21 cellular contexts compared by ENCODE assay signal in the genomic region with DNA sequence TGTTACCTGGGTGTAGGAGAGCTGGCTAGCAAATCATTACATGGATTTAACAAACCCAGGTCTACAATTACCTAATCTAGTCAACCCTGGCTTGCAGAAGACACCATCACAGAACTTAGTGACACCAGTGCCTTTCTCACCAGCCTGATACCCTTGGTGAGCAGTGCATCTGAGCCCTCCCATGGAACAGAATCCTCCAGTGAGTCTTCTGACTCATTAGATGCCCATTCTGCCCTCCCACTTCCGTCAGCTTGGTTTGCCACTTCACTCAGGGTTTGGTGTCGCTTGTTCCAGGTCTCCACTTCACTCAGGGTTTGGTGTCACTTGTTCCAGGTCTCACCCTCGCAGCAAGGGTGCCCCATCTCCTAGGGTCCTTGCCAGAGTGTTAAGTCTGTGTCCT.
"Had no signal": no experiment of that assay in that cellular context is flagged by ENCODE, and none has a peak within 500 bp of the region (broad histone marks: within the 10 kb centered on the region; RNA-seq: fewer than 3 reads in every experiment).

No MANE protein-coding gene starts in this region.

- ATAC-seq: foreskin keratinocyte; left cardiac atrium; sciatic nerve; stimulated activated naive B cell treated with anti-CD40 and anti-IgM and Interleukin-4, amounts not matched to agents 10 μg/mL and 1 μg/mL and 100 μg/mL, for 72 hours had no signal

- DNase-seq: effector CD4-positive, alpha-beta T cell; endodermal cell; erythroblast; foreskin keratinocyte; kidney; left cardiac atrium; mesendoderm; naive B cell; spleen; stimulated activated CD4-positive, alpha-beta T cell treated with anti-CD3 and anti-CD28 coated beads, Interleukin-15, amount 100 ng/mL, for 24 hours; stimulated activated CD4-positive, alpha-beta T cell treated with anti-CD3 and anti-CD28 coated beads, Interleukin-1b, Interleukin-23, amount 100 ng/mL, for 48 hours; stimulated activated CD4-positive, alpha-beta T cell treated with anti-CD3 and anti-CD28 coated beads, Interleukin-4, amount 100 ng/mL, for 24 hours; stimulated activated naive B cell treated with anti-CD40 and anti-IgM and Interleukin-4, amounts not matched to agents 10 μg/mL and 1 μg/mL and 100 μg/mL, for 72 hours had no signal

- H3K4me1 Mint-ChIP-seq: naive B cell; stimulated activated naive B cell treated with anti-CD40 and anti-IgM and Interleukin-4, amounts not matched to agents 10 μg/mL and 1 μg/mL and 100 μg/mL, for 72 hours had no signal

- FAIRE-seq: endothelial cell of umbilical vein, kidney, urothelium cell line had no signal

- H3K4me1 ChIP-seq: foreskin keratinocyte, parathyroid adenoma had no signal

- H3K27ac Mint-ChIP-seq: endodermal cell; naive B cell; nephron; stimulated activated naive B cell treated with anti-CD40 and anti-IgM and Interleukin-4, amounts not matched to agents 10 μg/mL and 1 μg/mL and 100 μg/mL, for 72 hours; type B pancreatic cell had no signal

- H3K36me3 ChIP-seq: spleen had no signal

- H3K9me3 ChIP-seq: spleen had no signal

- H3K9me3 Mint-ChIP-seq: endodermal cell; naive B cell; nephron; stimulated activated naive B cell treated with anti-CD40 and anti-IgM and Interleukin-4, amounts not matched to agents 10 μg/mL and 1 μg/mL and 100 μg/mL, for 72 hours; type B pancreatic cell had no signal

- H3K4me2 ChIP-seq: hepatocyte had no signal

- H3K36me3 Mint-ChIP-seq: naive B cell, type B pancreatic cell had no signal

- H3K27me3 Mint-ChIP-seq: naive B cell; stimulated activated naive B cell treated with anti-CD40 and anti-IgM and Interleukin-4, amounts not matched to agents 10 μg/mL and 1 μg/mL and 100 μg/mL, for 72 hours; type B pancreatic cell had no signal

- H3K4me3 ChIP-seq: coronary artery, hepatocyte, spleen had no signal

- H3K4me3 Mint-ChIP-seq: endodermal cell; naive B cell; nephron; stimulated activated naive B cell treated with anti-CD40 and anti-IgM and Interleukin-4, amounts not matched to agents 10 μg/mL and 1 μg/mL and 100 μg/mL, for 72 hours; type B pancreatic cell had no signal

- H3K27me3 ChIP-seq: foreskin keratinocyte, hepatocyte, spleen had no signal

- H2AFZ ChIP-seq: hepatocyte, parathyroid adenoma had no signal

- H3K9ac ChIP-seq: parathyroid adenoma had no signal

- H3K27ac ChIP-seq: coronary artery, foreskin keratinocyte, hepatocyte, parathyroid adenoma, spleen had no signal
